9 cellular contexts compared by ENCODE assay signal in the genomic region with DNA sequence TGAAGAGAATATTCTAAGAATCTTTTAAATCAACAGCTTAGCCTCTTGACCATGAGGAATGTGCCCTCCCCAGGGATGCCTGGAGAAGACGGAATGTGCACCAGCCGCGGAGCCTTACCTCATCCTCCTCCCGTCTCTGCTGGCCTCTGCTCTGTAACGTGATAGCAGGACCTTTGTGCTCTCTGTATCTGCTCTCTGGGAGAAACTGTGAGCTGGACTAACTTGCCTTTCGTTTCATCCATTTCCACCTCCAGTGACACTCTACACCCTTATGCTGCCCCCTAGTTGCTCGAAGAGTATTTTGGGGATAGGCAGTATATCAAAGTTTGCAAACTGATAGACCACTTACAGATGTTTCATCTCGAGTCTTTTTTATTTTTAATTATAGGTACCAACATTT.
DNase-seq lines count a peak whose midpoint lies in the region; TF ChIP-seq lines count a peak whose summit lies in the region.
"Had no signal": no experiment of that assay in that cellular context is flagged by ENCODE, and none has a peak within 500 bp of the region (broad histone marks: within the 10 kb centered on the region; RNA-seq: fewer than 3 reads in every experiment).

No MANE protein-coding gene starts in this region.

- H3K79me2 ChIP-seq in neural progenitor cell (ENCODE audit: low read depth): no peaks in the 10 kb centered on the region

- H3K36me3 ChIP-seq in NT2/D1 (ENCODE audit: insufficient read depth, insufficient read length, low read length) (no peaks in the 10 kb centered on the region), neural progenitor cell (no peaks in the 10 kb centered on the region)

- no peak overlapping the region for H3K9ac ChIP-seq in NT2/D1 (ENCODE audit: insufficient read length, low read depth)
- no peak overlapping the region for H3K9ac ChIP-seq in neural progenitor cell

- H3K9me3 Mint-ChIP-seq in neural progenitor cell: peaks cover 4% of the 10 kb centered on the region
- H3K9me3 Mint-ChIP-seq in activated CD4-positive, alpha-beta memory T cell treated with anti-CD3 and anti-CD28 coated beads, Interleukin-2, amount 10 ng/mL, durations not matched to agents 7 days and 5 days: no peaks in the 10 kb centered on the region

- no peak overlapping the region for H3K27ac ChIP-seq in neural progenitor cell

- DNase-seq in ELF-1 (ENCODE audit: low read depth, low spot score) (peak; percentile 78), NT2/D1 (ENCODE audit: low read depth, low spot score) (peak; percentile 16), fibroblast of mammary gland (ENCODE audit: low read depth) (peak; percentile 87), neural progenitor cell (ENCODE audit: low spot score) (peak; percentile 78), foreskin melanocyte (no peak), DMS53 (lab: John Stamatoyannopoulos, UW) (no peak), CD1c-positive myeloid dendritic cell (ENCODE audit: extremely low spot score) (no peak)
- DNase-seq in activated CD4-positive, alpha-beta memory T cell treated with anti-CD3 and anti-CD28 coated beads, Interleukin-2, amount 10 ng/mL, durations not matched to agents 7 days and 5 days: no peak
- DNase-seq: activated CD4-positive, CD25-positive, alpha-beta regulatory T cell treated with anti-CD3 and anti-CD28 coated beads, Interleukin-2, amount 50 U/mL, for 72 hours had no signal

- H2AFZ ChIP-seq in neural progenitor cell (replicated peaks): no peak overlapping the region

- H3K4me3 ChIP-seq in NT2/D1 (ENCODE audit: insufficient read length, low read depth) (no peak overlapping the region), fibroblast of mammary gland (ENCODE audit: control insufficient read depth, low read depth, low read length) (no peak overlapping the region), neural progenitor cell (no peak overlapping the region)

- H3K27ac Mint-ChIP-seq in neural progenitor cell: no peak overlapping the region
- no peak overlapping the region for H3K27ac Mint-ChIP-seq in activated CD4-positive, alpha-beta memory T cell treated with anti-CD3 and anti-CD28 coated beads, Interleukin-2, amount 10 ng/mL, durations not matched to agents 7 days and 5 days

- no peak overlapping the region for H3K4me3 Mint-ChIP-seq in neural progenitor cell
- no peak overlapping the region for H3K4me3 Mint-ChIP-seq in activated CD4-positive, alpha-beta memory T cell treated with anti-CD3 and anti-CD28 coated beads, Interleukin-2, amount 10 ng/mL, durations not matched to agents 7 days and 5 days

- no peaks in the 10 kb centered on the region for H3K4me1 ChIP-seq in NT2/D1 (ENCODE audit: insufficient read depth, insufficient read length)
- H3K4me1 ChIP-seq in neural progenitor cell: peaks cover 17% of the 10 kb centered on the region

- no peaks in the 10 kb centered on the region for H3K27me3 ChIP-seq in NT2/D1 (ENCODE audit: insufficient read depth, insufficient read length)
- H3K27me3 ChIP-seq in neural progenitor cell: peaks cover 9% of the 10 kb centered on the region

- peaks cover 21% of the 10 kb centered on the region for H3F3A ChIP-seq in neural progenitor cell (ENCODE audit: low read depth)

- no peaks in the 10 kb centered on the region for H3K36me3 Mint-ChIP-seq in neural progenitor cell
- H3K36me3 Mint-ChIP-seq in activated CD4-positive, alpha-beta memory T cell treated with anti-CD3 and anti-CD28 coated beads, Interleukin-2, amount 10 ng/mL, durations not matched to agents 7 days and 5 days (ENCODE audit: low read depth): no peaks in the 10 kb centered on the region

- CTCF ChIA-PET in activated CD4-positive, alpha-beta memory T cell treated with anti-CD3 and anti-CD28 coated beads, Interleukin-2, amount 10 ng/mL, durations not matched to agents 7 days and 5 days (lab: Charles Lee): no interaction called here

- POLR2A ChIA-PET in activated CD4-positive, alpha-beta memory T cell treated with anti-CD3 and anti-CD28 coated beads, Interleukin-2, amount 10 ng/mL, durations not matched to agents 7 days and 5 days (lab: Charles Lee): no interaction called here

- no peaks in the 10 kb centered on the region for H4K20me1 ChIP-seq in neural progenitor cell (ENCODE audit: low read depth)

- H3K4me1 Mint-ChIP-seq in neural progenitor cell: peaks cover 16% of the 10 kb centered on the region
- no peaks in the 10 kb centered on the region for H3K4me1 Mint-ChIP-seq in activated CD4-positive, alpha-beta memory T cell treated with anti-CD3 and anti-CD28 coated beads, Interleukin-2, amount 10 ng/mL, durations not matched to agents 7 days and 5 days

- H3K9me3 ChIP-seq in NT2/D1 (ENCODE audit: insufficient read depth, low read length) (no peaks in the 10 kb centered on the region), neural progenitor cell (ENCODE audit: low read depth) (no peaks in the 10 kb centered on the region)

- no peaks in the 10 kb centered on the region for H3K27me3 Mint-ChIP-seq in neural progenitor cell (ENCODE audit: insufficient read depth, low read depth)
- H3K27me3 Mint-ChIP-seq in activated CD4-positive, alpha-beta memory T cell treated with anti-CD3 and anti-CD28 coated beads, Interleukin-2, amount 10 ng/mL, durations not matched to agents 7 days and 5 days: no peaks in the 10 kb centered on the region

- H3K4me2 ChIP-seq in neural progenitor cell: peak overlapping the region; percentile 52

- peak; percentile 58 for TF ChIP-seq CTCF in fibroblast of mammary gland (conservative IDR thresholded peaks at IDR 0.05; ENCODE audit: control insufficient read depth, insufficient read depth, low read depth, low read length)
- TF ChIP-seq CTCF in neural progenitor cell (IDR thresholded peaks at IDR 0.05): peak; percentile 61

Comparison
In these comparisons a context has a peak if more than half of its experiments do, and no peak if none do; other contexts are left out.
1. DNase-seq: peak in ELF-1 (single experiment), NT2/D1 (single experiment), fibroblast of mammary gland (single experiment) and neural progenitor cell (single experiment); none in foreskin melanocyte (single experiment), activated CD4-positive, alpha-beta memory T cell treated with anti-CD3 and anti-CD28 coated beads, Interleukin-2, amount 10 ng/mL, durations not matched to agents 7 days and 5 days (single experiment), DMS53 (single experiment) and CD1c-positive myeloid dendritic cell (single experiment).